1 cellular context compared by ENCODE assay signal in the genomic region with DNA sequence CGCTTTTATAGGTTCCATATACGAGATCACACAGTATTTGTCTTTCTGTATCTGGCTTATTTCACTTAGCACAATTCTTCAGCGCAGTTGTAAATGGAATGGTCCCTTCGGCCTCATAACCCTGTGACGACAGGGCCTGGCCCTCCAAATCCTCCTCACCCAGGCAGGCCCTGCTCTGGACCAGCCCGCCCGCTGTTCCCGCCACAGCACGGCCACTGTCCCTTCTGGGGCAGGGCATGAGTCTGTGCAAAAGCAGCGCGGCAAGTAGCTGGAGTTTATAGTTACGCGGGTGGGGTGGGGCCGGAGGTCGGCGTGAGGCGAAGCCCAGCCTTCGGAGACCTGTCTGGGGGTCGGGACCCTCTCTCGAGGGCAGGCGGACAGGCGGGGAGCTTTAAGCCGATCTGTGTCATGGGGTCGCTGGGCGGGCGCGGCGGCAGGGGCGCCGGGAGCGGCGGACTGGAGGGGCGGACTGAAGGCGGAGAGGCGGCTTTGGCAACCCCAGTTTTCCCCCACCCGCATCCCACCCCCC.
A peak's percentile ranks its signal among the peaks of the same experiment; 100 is the strongest.
TF ChIP-seq lines count a peak whose summit lies in the region.

No MANE protein-coding gene starts in this region.

TF ChIP-seq in HepG2, 621 proteins besides CTCF, POLR2A, EP300 and RAD21 (continued from another document and continues in another):
- TF ChIP-seq SP140L (CRISPR knock-in tag; IDR thresholded peaks at IDR 0.05; ENCODE audit: borderline replicate concordance) (no peak), GABPB1 (CRISPR knock-in tag; IDR thresholded peaks at IDR 0.05) (no peak), ZBTB7B (CRISPR knock-in tag; IDR thresholded peaks at IDR 0.05) (peak; percentile 41; the same call in 1 of the 2 replicates), ZNF563 (CRISPR knock-in tag; IDR thresholded peaks at IDR 0.05) (no peak), JDP2 (CRISPR knock-in tag; IDR thresholded peaks at IDR 0.05; ENCODE audit: borderline replicate concordance) (no peak), CC2D1A (CRISPR knock-in tag; IDR thresholded peaks at IDR 0.05) (no peak), ZSCAN21 (CRISPR knock-in tag; IDR thresholded peaks at IDR 0.05; ENCODE audit: borderline replicate concordance) (no peak), ZNF7 (CRISPR knock-in tag; IDR thresholded peaks at IDR 0.05) (no peak), TEAD3 (CRISPR knock-in tag; optimal IDR thresholded peaks at IDR 0.05; ENCODE audit: borderline replicate concordance) (peak; percentile 15), SKI (IDR thresholded peaks at IDR 0.05; ENCODE audit: partially characterized antibody) (no peak), SMARCC2 (IDR thresholded peaks at IDR 0.05) (no peak), ZNF557 (CRISPR knock-in tag; IDR thresholded peaks at IDR 0.05) (no peak), ZNF749 (CRISPR knock-in tag; IDR thresholded peaks at IDR 0.05; ENCODE audit: borderline replicate concordance) (no peak), ZNF780A (CRISPR knock-in tag; IDR thresholded peaks at IDR 0.05) (no peak), ZNF33A (CRISPR knock-in tag; IDR thresholded peaks at IDR 0.05; ENCODE audit: borderline replicate concordance) (no peak), GFI1 (CRISPR knock-in tag; IDR thresholded peaks at IDR 0.05; ENCODE audit: borderline replicate concordance) (no peak), BRD4 (CRISPR knock-in tag; IDR thresholded peaks at IDR 0.05) (no peak), SMC3 (IDR thresholded peaks at IDR 0.05; ENCODE audit: low read length) (no peak), NFKB2 (CRISPR knock-in tag; IDR thresholded peaks at IDR 0.05; ENCODE audit: borderline replicate concordance) (peak; percentile 73; the same call in 1 of the 2 replicates), KLF16 (CRISPR knock-in tag; IDR thresholded peaks at IDR 0.05) (0 out of 4 replicates have a peak, but pooled peaks of 1 of the 2 experiments have one; percentile 28)
- TF ChIP-seq, protein P1, sequence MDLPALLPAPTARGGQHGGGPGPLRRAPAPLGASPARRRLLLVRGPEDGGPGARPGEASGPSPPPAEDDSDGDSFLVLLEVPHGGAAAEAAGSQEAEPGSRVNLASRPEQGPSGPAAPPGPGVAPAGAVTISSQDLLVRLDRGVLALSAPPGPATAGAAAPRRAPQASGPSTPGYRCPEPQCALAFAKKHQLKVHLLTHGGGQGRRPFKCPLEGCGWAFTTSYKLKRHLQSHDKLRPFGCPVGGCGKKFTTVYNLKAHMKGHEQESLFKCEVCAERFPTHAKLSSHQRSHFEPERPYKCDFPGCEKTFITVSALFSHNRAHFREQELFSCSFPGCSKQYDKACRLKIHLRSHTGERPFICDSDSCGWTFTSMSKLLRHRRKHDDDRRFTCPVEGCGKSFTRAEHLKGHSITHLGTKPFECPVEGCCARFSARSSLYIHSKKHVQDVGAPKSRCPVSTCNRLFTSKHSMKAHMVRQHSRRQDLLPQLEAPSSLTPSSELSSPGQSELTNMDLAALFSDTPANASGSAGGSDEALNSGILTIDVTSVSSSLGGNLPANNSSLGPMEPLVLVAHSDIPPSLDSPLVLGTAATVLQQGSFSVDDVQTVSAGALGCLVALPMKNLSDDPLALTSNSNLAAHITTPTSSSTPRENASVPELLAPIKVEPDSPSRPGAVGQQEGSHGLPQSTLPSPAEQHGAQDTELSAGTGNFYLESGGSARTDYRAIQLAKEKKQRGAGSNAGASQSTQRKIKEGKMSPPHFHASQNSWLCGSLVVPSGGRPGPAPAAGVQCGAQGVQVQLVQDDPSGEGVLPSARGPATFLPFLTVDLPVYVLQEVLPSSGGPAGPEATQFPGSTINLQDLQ (CRISPR knock-in tag; IDR thresholded peaks at IDR 0.05), result 0 out of 2 replicates have a peak, but pooled peaks have one; percentile 51
- TF ChIP-seq, protein P2, sequence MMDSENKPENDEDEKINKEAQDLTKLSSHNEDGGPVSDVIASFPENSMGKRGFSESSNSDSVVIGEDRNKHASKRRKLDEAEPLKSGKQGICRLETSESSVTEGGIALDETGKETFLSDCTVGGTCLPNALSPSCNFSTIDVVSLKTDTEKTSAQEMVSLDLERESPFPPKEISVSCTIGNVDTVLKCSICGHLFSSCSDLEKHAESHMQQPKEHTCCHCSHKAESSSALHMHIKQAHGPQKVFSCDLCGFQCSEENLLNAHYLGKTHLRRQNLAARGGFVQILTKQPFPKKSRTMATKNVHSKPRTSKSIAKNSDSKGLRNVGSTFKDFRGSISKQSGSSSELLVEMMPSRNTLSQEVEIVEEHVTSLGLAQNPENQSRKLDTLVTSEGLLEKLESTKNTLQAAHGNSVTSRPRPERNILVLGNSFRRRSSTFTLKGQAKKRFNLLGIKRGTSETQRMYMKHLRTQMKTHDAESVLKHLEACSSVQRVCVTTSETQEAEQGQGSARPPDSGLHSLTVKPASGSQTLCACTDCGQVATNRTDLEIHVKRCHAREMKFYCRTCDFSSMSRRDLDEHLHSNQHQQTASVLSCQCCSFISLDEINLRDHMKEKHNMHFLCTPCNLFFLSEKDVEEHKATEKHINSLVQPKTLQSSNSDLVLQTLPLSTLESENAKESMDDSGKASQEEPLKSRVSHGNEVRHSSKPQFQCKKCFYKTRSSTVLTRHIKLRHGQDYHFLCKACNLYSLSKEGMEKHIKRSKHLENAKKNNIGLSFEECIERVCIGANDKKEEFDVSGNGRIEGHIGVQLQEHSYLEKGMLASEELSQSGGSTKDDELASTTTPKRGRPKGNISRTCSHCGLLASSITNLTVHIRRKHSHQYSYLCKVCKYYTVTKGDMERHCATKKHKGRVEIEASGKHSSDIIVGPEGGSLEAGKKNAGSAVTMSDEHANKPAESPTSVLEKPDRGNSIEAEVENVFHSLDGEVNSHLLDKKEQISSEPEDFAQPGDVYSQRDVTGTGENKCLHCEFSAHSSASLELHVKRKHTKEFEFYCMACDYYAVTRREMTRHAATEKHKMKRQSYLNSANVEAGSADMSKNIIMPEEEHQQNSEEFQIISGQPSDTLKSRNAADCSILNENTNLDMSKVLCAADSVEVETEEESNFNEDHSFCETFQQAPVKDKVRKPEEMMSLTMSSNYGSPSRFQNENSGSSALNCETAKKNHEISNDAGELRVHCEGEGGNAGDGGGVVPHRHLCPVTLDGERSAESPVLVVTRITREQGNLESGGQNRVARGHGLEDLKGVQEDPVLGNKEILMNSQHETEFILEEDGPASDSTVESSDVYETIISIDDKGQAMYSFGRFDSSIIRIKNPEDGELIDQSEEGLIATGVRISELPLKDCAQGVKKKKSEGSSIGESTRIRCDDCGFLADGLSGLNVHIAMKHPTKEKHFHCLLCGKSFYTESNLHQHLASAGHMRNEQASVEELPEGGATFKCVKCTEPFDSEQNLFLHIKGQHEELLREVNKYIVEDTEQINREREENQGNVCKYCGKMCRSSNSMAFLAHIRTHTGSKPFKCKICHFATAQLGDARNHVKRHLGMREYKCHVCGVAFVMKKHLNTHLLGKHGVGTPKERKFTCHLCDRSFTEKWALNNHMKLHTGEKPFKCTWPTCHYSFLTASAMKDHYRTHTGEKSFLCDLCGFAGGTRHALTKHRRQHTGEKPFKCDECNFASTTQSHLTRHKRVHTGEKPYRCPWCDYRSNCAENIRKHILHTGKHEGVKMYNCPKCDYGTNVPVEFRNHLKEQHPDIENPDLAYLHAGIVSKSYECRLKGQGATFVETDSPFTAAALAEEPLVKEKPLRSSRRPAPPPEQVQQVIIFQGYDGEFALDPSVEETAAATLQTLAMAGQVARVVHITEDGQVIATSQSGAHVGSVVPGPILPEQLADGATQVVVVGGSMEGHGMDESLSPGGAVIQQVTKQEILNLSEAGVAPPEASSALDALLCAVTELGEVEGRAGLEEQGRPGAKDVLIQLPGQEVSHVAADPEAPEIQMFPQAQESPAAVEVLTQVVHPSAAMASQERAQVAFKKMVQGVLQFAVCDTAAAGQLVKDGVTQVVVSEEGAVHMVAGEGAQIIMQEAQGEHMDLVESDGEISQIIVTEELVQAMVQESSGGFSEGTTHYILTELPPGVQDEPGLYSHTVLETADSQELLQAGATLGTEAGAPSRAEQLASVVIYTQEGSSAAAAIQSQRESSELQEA (CRISPR knock-in tag; IDR thresholded peaks at IDR 0.05; ENCODE audit: not compliant biosample characterization), result peak; percentile 64
- TF ChIP-seq, protein P3, sequence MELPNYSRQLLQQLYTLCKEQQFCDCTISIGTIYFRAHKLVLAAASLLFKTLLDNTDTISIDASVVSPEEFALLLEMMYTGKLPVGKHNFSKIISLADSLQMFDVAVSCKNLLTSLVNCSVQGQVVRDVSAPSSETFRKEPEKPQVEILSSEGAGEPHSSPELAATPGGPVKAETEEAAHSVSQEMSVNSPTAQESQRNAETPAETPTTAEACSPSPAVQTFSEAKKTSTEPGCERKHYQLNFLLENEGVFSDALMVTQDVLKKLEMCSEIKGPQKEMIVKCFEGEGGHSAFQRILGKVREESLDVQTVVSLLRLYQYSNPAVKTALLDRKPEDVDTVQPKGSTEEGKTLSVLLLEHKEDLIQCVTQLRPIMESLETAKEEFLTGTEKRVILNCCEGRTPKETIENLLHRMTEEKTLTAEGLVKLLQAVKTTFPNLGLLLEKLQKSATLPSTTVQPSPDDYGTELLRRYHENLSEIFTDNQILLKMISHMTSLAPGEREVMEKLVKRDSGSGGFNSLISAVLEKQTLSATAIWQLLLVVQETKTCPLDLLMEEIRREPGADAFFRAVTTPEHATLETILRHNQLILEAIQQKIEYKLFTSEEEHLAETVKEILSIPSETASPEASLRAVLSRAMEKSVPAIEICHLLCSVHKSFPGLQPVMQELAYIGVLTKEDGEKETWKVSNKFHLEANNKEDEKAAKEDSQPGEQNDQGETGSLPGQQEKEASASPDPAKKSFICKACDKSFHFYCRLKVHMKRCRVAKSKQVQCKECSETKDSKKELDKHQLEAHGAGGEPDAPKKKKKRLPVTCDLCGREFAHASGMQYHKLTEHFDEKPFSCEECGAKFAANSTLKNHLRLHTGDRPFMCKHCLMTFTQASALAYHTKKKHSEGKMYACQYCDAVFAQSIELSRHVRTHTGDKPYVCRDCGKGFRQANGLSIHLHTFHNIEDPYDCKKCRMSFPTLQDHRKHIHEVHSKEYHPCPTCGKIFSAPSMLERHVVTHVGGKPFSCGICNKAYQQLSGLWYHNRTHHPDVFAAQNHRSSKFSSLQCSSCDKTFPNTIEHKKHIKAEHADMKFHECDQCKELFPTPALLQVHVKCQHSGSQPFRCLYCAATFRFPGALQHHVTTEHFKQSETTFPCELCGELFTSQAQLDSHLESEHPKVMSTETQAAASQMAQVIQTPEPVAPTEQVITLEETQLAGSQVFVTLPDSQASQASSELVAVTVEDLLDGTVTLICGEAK (IDR thresholded peaks at IDR 0.05), result no peak
- TF ChIP-seq, protein P3 (CRISPR knock-in tag; IDR thresholded peaks at IDR 0.05), result peak; percentile 61; the same call in 1 of the 2 replicates
- TF ChIP-seq, protein P4, sequence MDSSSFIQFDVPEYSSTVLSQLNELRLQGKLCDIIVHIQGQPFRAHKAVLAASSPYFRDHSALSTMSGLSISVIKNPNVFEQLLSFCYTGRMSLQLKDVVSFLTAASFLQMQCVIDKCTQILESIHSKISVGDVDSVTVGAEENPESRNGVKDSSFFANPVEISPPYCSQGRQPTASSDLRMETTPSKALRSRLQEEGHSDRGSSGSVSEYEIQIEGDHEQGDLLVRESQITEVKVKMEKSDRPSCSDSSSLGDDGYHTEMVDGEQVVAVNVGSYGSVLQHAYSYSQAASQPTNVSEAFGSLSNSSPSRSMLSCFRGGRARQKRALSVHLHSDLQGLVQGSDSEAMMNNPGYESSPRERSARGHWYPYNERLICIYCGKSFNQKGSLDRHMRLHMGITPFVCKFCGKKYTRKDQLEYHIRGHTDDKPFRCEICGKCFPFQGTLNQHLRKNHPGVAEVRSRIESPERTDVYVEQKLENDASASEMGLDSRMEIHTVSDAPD (CRISPR knock-in tag; IDR thresholded peaks at IDR 0.05), result 0 out of 2 replicates have a peak, but pooled peaks have one; percentile 14
- TF ChIP-seq, protein P5, sequence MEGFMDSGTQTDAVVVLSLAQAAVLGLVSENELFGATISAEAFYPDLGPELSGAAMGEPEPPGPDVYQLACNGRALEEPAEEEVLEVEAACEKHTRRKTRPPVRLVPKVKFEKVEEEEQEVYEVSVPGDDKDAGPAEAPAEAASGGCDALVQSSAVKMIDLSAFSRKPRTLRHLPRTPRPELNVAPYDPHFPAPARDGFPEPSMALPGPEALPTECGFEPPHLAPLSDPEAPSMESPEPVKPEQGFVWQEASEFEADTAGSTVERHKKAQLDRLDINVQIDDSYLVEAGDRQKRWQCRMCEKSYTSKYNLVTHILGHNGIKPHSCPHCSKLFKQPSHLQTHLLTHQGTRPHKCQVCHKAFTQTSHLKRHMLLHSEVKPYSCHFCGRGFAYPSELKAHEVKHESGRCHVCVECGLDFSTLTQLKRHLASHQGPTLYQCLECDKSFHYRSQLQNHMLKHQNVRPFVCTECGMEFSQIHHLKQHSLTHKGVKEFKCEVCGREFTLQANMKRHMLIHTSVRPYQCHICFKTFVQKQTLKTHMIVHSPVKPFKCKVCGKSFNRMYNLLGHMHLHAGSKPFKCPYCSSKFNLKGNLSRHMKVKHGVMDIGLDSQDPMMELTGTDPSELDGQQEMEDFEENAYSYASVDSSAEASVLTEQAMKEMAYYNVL (CRISPR knock-in tag; IDR thresholded peaks at IDR 0.05; ENCODE audit: borderline replicate concordance), result no peak
